In the genomic region with DNA sequence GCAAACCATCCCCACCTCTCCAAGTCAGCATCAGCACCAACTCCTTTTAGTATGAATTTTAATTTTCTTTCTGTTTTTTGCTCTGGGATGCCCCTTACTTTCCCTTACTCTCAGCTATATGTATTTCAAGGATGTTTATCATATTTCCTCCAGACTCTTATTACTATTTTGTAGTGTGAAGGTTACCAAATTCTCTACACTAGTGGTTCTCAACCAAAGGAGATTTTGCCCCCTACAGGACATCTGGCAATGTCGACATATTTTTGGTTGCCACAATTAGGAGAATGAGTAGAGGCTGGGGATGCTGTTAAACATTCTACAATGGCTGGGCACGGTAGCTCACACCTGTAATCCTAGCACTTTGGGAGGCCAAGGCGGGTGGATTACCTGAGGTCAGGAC, we compare ENCODE assay signal across 8 cellular contexts. TPM values are rescaled to one million over a fixed set of nuclear protein-coding genes. Genes with fewer than 3 reads are reported as not detected.
A peak's percentile ranks its signal among the peaks of the same experiment; 100 is the strongest.
DNase-seq lines count a peak whose midpoint lies in the region; ATAC-seq, FAIRE-seq and TF ChIP-seq lines count a peak whose summit lies in the region.

No MANE protein-coding gene starts in this region.

- dilution Hi-C loops in mammary epithelial cell (cut with HindIII; ENCODE audit: low sequenced_read_pairs): no loop called here

- POLR2A ChIA-PET in A549 (lab: Yijun Ruan, JAX): no interaction called here

- H3K4me1 ChIP-seq in A549: no peaks in the 10 kb centered on the region
- no peaks in the 10 kb centered on the region for H3K4me1 ChIP-seq in mammary epithelial cell (ENCODE audit: insufficient read depth, low read length)
- H3K4me1 ChIP-seq in right lobe of liver: no peaks in the 10 kb centered on the region

- ATAC-seq in A549 (peak; percentile 73 to 82; a peak in 5 of 6 replicates), right lobe of liver (peak; percentile 58 to 81 (median 68)), sciatic nerve (no peak), HG03342 (IDR thresholded peaks at IDR 0.05; ENCODE audit: unreplicated experiment) (no peak)

- no peak overlapping the region for H3K4me2 ChIP-seq in A549
- no peak overlapping the region for H3K4me2 ChIP-seq in mammary epithelial cell (ENCODE audit: insufficient read depth, low read depth, low read length)

- TF ChIP-seq CTCF in A549 (IDR thresholded peaks at IDR 0.05): peak; percentile 41
- TF ChIP-seq CTCF in NB4 (IDR thresholded peaks at IDR 0.05; ENCODE audit: low read depth, low read length): peak; percentile 50
- TF ChIP-seq CTCF in mammary epithelial cell (conservative IDR thresholded peaks at IDR 0.05 in 1 of 2, IDR thresholded peaks at IDR 0.05 in 1 of 2; ENCODE audit: extremely low read depth in 1 of 2, insufficient read depth in 1 of 2, low read depth in 1 of 2, low read length in 2 of 2): peak; percentile 42 to 54
- TF ChIP-seq CTCF in right lobe of liver (IDR thresholded peaks at IDR 0.05): peak; percentile 43 to 52 (median 44)

- H3K9ac ChIP-seq in mammary epithelial cell (ENCODE audit: insufficient read depth, low read length): no peak overlapping the region

- BruUV-seq in mammary epithelial cell (replicated peaks; lab: Mats Ljungman, UMichigan): no TSS peak

- peak; percentile 23 for FAIRE-seq in A549 (lab: Jason Lieb, UNC)

- no peak for TF ChIP-seq EP300 in A549 (IDR thresholded peaks at IDR 0.05)

- TF ChIP-seq POLR2A in A549 (IDR thresholded peaks at IDR 0.05; ENCODE audit: low read length) (no peak), NB4 (IDR thresholded peaks at IDR 0.05; ENCODE audit: extremely low read depth, insufficient read length) (no peak), right lobe of liver (IDR thresholded peaks at IDR 0.05) (no peak)

- peak in 1 of 2 experiments; percentile 40 for DNase-seq in A549 (ENCODE audit: low read depth in 1 of 2, low spot score in 1 of 2)
- DNase-seq in EL: peak; percentile 37
- DNase-seq in NB4 (ENCODE audit: low read depth): peak; percentile 61
- DNase-seq in mammary epithelial cell: peak; percentile 22
- DNase-seq in right lobe of liver: no peak
- DNase-seq in sciatic nerve (ENCODE audit: low spot score): no peak
- no peak for DNase-seq in NCI-H774 (lab: John Stamatoyannopoulos, UW)

- H3K27ac ChIP-seq in A549: no peak overlapping the region
- H3K27ac ChIP-seq in mammary epithelial cell (ENCODE audit: insufficient read depth, low read depth, low read length): no peak overlapping the region
- H3K27ac ChIP-seq in right lobe of liver: no peak overlapping the region

- no peaks in the 10 kb centered on the region for H4K20me1 ChIP-seq in mammary epithelial cell (ENCODE audit: insufficient read depth, low read length)

- in situ Hi-C loops in mammary epithelial cell (cut with MboI; ENCODE audit: low sequenced_read_pairs in 2 of 2): no loop called here

- no peaks in the 10 kb centered on the region for H3K27me3 ChIP-seq in mammary epithelial cell (ENCODE audit: insufficient read depth, low read length)
- H3K27me3 ChIP-seq in right lobe of liver: no peaks in the 10 kb centered on the region

- no peaks in the 10 kb centered on the region for H3K79me2 ChIP-seq in mammary epithelial cell (ENCODE audit: insufficient read depth, low read length)

- H3K4me3 ChIP-seq in A549 (no peak overlapping the region), NB4 (ENCODE audit: low read depth, low read length) (no peak overlapping the region), mammary epithelial cell (replicated peaks in 1 of 3; ENCODE audit: insufficient read depth in 1 of 3, low read depth in 2 of 3, low read length in 3 of 3) (no peak overlapping the region), right lobe of liver (no peak overlapping the region)

- CTCF ChIA-PET in A549 (lab: Yijun Ruan, JAX) (interaction anchor here (1.0 to 2.4 kb wide), 7 partner anchors 11 to 398 kb away, joined by 3 to 10 read pairs (median 4); no protein-coding TSS in a partner anchor), mammary epithelial cell (lab: Charles Lee; ENCODE audit: low non-redundant PET) (interaction anchor here (0.9 kb wide), 1 partner anchor 144 kb away, joined by 5 read pairs; no protein-coding TSS in a partner anchor)

- H2AFZ ChIP-seq in mammary epithelial cell (ENCODE audit: low read depth, low read length): no peak overlapping the region

- WGBS in A549 (ENCODE audit: missing lambda C conversion rate): 37% methylated on average over 3 of the region's 3 CpGs
- WGBS in mammary epithelial cell (ENCODE audit: low coverage, missing lambda C conversion rate): 67% methylated on average over 3 of the region's 3 CpGs
- WGBS in right lobe of liver (ENCODE audit: insufficient coverage, low coverage, low lambda C conversion rate, missing lambda C conversion rate): 20% methylated on average over 3 of the region's 3 CpGs

- H3K9me3 ChIP-seq in A549: no peaks in the 10 kb centered on the region
- H3K9me3 ChIP-seq in mammary epithelial cell (replicated peaks; ENCODE audit: insufficient read depth, low read length): no peaks in the 10 kb centered on the region
- H3K9me3 ChIP-seq in right lobe of liver: no peaks in the 10 kb centered on the region

- peak; percentile 44 to 57; a peak in 4 of 5 replicates for TF ChIP-seq RAD21 in A549 (conservative IDR thresholded peaks at IDR 0.05 in 1 of 2, IDR thresholded peaks at IDR 0.05 in 1 of 2)

- intact Hi-C loops in mammary epithelial cell (cut with micrococcal nuclease) (loop anchor here (2.0 to 5.0 kb wide), 2 partner anchors 148 to 398 kb away; no protein-coding TSS in a partner anchor), right lobe of liver (cut with DNase I) (no loop called here), sciatic nerve (cut with DNase I) (no loop called here)

- no peaks in the 10 kb centered on the region for H3K36me3 ChIP-seq in mammary epithelial cell (ENCODE audit: insufficient read depth, low read length)
- no peaks in the 10 kb centered on the region for H3K36me3 ChIP-seq in right lobe of liver

TF ChIP-seq in A549, 52 proteins besides CTCF, POLR2A, EP300 and RAD21 (continues in another document):
- no peak for TF ChIP-seq HOXA7 (CRISPR knock-in tag; IDR thresholded peaks at IDR 0.05)
- no peak for TF ChIP-seq HOXB13 (CRISPR knock-in tag; IDR thresholded peaks at IDR 0.05; ENCODE audit: low read depth)
- no peak for TF ChIP-seq HES2 (IDR thresholded peaks at IDR 0.05)
- no peak for TF ChIP-seq CEBPB (IDR thresholded peaks at IDR 0.05)
- no peak for TF ChIP-seq HEYL (CRISPR knock-in tag; IDR thresholded peaks at IDR 0.05)
- no peak for TF ChIP-seq RNF2 (IDR thresholded peaks at IDR 0.05; ENCODE audit: borderline replicate concordance, low read depth)
- TF ChIP-seq RFX5 (IDR thresholded peaks at IDR 0.05): no peak
- TF ChIP-seq PHF8 (IDR thresholded peaks at IDR 0.05; ENCODE audit: borderline replicate concordance, low read depth): no peak
- TF ChIP-seq BHLHE40 (IDR thresholded peaks at IDR 0.05; ENCODE audit: low read depth, low read length): no peak
- no peak for TF ChIP-seq EHF (CRISPR knock-in tag; IDR thresholded peaks at IDR 0.05)
- no peak for TF ChIP-seq KDM1A (IDR thresholded peaks at IDR 0.05; ENCODE audit: low read depth)
- no peak for TF ChIP-seq SREBF2 (IDR thresholded peaks at IDR 0.05)
- no peak for TF ChIP-seq MYC (IDR thresholded peaks at IDR 0.05; ENCODE audit: borderline replicate concordance, low read length)
- no peak for TF ChIP-seq RARB (CRISPR knock-in tag; IDR thresholded peaks at IDR 0.05)
- no peak for TF ChIP-seq JUNB (IDR thresholded peaks at IDR 0.05)
- no peak for TF ChIP-seq TP53 (CRISPR knock-in tag; IDR thresholded peaks at IDR 0.05)
- TF ChIP-seq, protein P1, sequence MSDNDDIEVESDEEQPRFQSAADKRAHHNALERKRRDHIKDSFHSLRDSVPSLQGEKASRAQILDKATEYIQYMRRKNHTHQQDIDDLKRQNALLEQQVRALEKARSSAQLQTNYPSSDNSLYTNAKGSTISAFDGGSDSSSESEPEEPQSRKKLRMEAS (IDR thresholded peaks at IDR 0.05): no peak
- no peak for TF ChIP-seq CHD4 (IDR thresholded peaks at IDR 0.05; ENCODE audit: borderline replicate concordance)
- no peak for TF ChIP-seq TFCP2L1 (CRISPR knock-in tag; IDR thresholded peaks at IDR 0.05)

RNA-seq across cellular contexts. Expression of gene SOS2, which starts 29.1 kb away (rescaled TPM):
- polyA plus RNA-seq in A549 (2011; rRNA removed): 21.4 and 23.0 TPM in 2 replicates
- 3.4 and 4.4 TPM in 2 replicates for polyA plus RNA-seq in A549 (2012; cell fraction: cytosol; rRNA removed)
- 2.2 and 3.4 TPM in 2 replicates for polyA plus RNA-seq in A549 (2012; cell fraction: nucleus; rRNA removed)
- 9.2 to 10.1 TPM (median 9.6 TPM) in 3 replicates for polyA plus RNA-seq in A549 (2017; fragmentation: RNase III; extraction: RNeasy Plus Mini Kit Qiagen cat#74134 plus additional on column Dnase treatment)
- 10.6 and 14.9 TPM in 2 replicates for polyA minus RNA-seq in A549 (2011; rRNA and poly(A)+ RNA removed)
- 10 to 100 TPM; 19.6 to 35.2 TPM for total RNA-seq in mammary epithelial cell
- polyA plus RNA-seq in mammary epithelial cell: 6.3 TPM
- 8.7 TPM for polyA minus RNA-seq in mammary epithelial cell
- total RNA-seq in right lobe of liver: 10 to 100 TPM in 3 of 6 experiments, 1 to 10 TPM in 3; 9.0 to 12.4 (median 10.3) TPM
- 52.4 TPM for total RNA-seq in sciatic nerve

RNA-seq across cellular contexts. Expression of gene L2HGDH, which starts 51.5 kb away (rescaled TPM):
- polyA plus RNA-seq in A549 (2011; rRNA removed) (12.6 and 14.5 TPM in 2 replicates), A549 (2017; fragmentation: RNase III; extraction: RNeasy Plus Mini Kit Qiagen cat#74134 plus additional on column Dnase treatment) (17.4 to 18.1 TPM (median 18.0 TPM) in 3 replicates), mammary epithelial cell (5.2 TPM)
- 10.2 and 11.8 TPM in 2 replicates for polyA plus RNA-seq in A549 (2012; cell fraction: cytosol; rRNA removed)
- 4.8 and 6.6 TPM in 2 replicates for polyA plus RNA-seq in A549 (2012; cell fraction: nucleus; rRNA removed)
- 7.5 and 8.1 TPM in 2 replicates for polyA minus RNA-seq in A549 (2011; rRNA and poly(A)+ RNA removed)
- total RNA-seq in mammary epithelial cell (1 to 10 TPM; 5.2 to 9.4 TPM), right lobe of liver (10 to 100 TPM in 1 of 6 experiments, 1 to 10 TPM in 5; 6.1 to 11.1 (median 6.9) TPM), sciatic nerve (4.6 TPM)
- 11.2 TPM for polyA minus RNA-seq in mammary epithelial cell

RNA-seq across cellular contexts. Expression of gene DMAC2L, which starts 51.6 kb away (rescaled TPM):
- 15.2 and 24.6 TPM in 2 replicates for polyA plus RNA-seq in A549 (2011; rRNA removed)
- polyA plus RNA-seq in A549 (2012; cell fraction: cytosol; rRNA removed): 17.2 and 18.1 TPM in 2 replicates
- polyA plus RNA-seq in A549 (2012; cell fraction: nucleus; rRNA removed): 7.6 and 8.9 TPM in 2 replicates
- polyA plus RNA-seq in A549 (2017; fragmentation: RNase III; extraction: RNeasy Plus Mini Kit Qiagen cat#74134 plus additional on column Dnase treatment): 10.0 to 15.2 TPM (median 14.0 TPM) in 3 replicates
- polyA minus RNA-seq in A549 (2011; rRNA and poly(A)+ RNA removed): 15.1 and 16.5 TPM in 2 replicates
- 10 to 100 TPM in 1 of 2 donors, 1 to 10 TPM in 1; 8.7 to 12.9 TPM for total RNA-seq in mammary epithelial cell
- polyA plus RNA-seq in mammary epithelial cell: 13.1 TPM
- polyA minus RNA-seq in mammary epithelial cell: 0.21 TPM
- total RNA-seq in right lobe of liver: 10 to 100 TPM in 1 of 6 experiments, 1 to 10 TPM in 5; 4.1 to 10.9 (median 7.1) TPM
- 22.2 TPM for total RNA-seq in sciatic nerve

Comparison
In these comparisons a context has a peak if more than half of its experiments do, and no peak if none do; other contexts are left out.
1. ATAC-seq: peak in A549 (2 of 2) and right lobe of liver (4 of 4); none in sciatic nerve (single experiment) and HG03342 (single experiment).
2. DNase-seq: peak in EL (single experiment), NB4 (single experiment) and mammary epithelial cell (single experiment); none in right lobe of liver (0 of 3), sciatic nerve (single experiment) and NCI-H774 (single experiment).
3. Peak in every context shown above with its lines, with median percentiles within 50 percentile points of each other: CTCF ChIP-seq.